Comparison of ENCODE assay signal across 1 cellular context in the genomic region with DNA sequence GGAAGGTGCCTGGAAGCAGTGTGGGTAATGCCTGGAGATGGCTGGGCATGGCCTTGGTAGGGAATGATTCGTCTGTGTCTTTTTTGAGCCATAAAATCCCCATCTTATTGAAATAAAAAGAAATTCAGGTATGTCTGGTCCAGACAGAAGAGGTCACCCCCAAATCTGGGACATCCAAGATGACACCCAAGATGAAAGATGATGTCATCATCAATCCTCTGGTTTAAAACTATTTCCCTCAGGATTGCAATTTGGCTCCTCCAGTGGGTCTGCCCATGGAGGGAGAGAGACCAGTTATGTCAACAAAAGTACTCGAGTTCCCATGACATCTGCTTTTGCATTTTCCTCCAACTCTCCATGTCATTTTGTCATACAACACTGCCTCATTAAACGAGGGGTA.
A peak's percentile ranks its signal among the peaks of the same experiment; 100 is the strongest.
TF ChIP-seq lines count a peak whose summit lies in the region.

No MANE protein-coding gene starts in this region.

TF ChIP-seq in GM12878, 131 proteins besides CTCF, POLR2A, EP300 and RAD21:
- TF ChIP-seq ATF7 (IDR thresholded peaks at IDR 0.05; ENCODE audit: low read depth), result peak; percentile 83
- TF ChIP-seq HDAC6 (IDR thresholded peaks at IDR 0.05; ENCODE audit: unreplicated experiment), result no peak
